Comparison of ENCODE assay signal across 8 cellular contexts in the genomic region with DNA sequence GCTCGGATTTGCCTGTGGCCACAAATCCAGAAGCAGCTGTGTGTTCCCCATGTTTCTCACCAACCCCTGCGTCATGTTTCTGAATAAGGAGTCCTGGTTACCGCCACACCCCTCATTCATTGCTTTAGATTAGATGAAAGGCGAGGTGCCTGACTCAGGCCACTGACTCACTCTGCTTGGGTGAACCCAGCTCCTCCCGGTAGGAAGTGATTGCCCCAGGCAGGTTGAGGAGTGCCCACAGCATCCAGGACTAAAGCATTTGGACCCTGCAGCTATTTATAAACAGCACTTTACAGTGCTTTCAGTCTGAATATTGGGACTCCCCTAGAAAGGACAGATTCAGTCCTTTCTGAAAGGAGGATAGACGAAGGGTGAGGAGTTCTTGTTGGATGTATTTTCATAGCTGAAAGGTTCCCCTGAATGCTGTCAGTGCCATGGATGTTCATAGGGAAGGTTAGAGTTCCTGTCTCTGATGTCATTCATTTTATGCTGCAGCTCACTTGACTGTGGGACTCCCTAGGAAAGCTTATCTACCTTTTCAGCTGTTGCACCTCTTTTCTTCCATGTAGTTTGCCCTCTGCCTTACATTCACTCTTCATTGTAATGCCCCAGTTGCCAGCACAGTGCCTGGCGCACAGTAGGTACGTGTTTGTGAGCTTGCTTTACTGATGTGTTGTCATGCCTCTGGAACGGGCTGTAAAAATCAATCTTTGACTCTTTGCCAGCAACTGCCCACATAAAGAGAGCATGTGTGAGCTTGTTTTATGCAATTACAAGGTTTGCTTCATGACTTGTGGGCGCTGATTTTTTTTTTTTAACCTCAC. TPM values are rescaled to one million over a fixed set of nuclear protein-coding genes. Genes with fewer than 3 reads are reported as not detected.
A peak's percentile ranks its signal among the peaks of the same experiment; 100 is the strongest.
DNase-seq lines count a peak whose midpoint lies in the region; ATAC-seq and TF ChIP-seq lines count a peak whose summit lies in the region.

No MANE protein-coding gene starts in this region.

- POLR2A ChIA-PET in CD4-positive, alpha-beta memory T cell (lab: Charles Lee; ENCODE audit: partially characterized antibody) = interaction anchor here (4.0 to 14.1 kb wide), 3 partner anchors 11 to 20 kb away, joined by 23 to 169 read pairs (median 66); a partner anchor contains a TSS

- H3K4me1 ChIP-seq in CD4-positive, alpha-beta memory T cell (ENCODE audit: insufficient read depth, low read length) = peaks cover 84% of the 10 kb centered on the region
- no peaks in the 10 kb centered on the region for H3K4me1 ChIP-seq in BE2C

- no peak for TF ChIP-seq CTCF in BE2C (IDR thresholded peaks at IDR 0.05; ENCODE audit: low read depth, low read length)

- H3K27ac ChIP-seq in CD4-positive, alpha-beta memory T cell (ENCODE audit: low read depth, low read length) = no peak overlapping the region

- peaks cover 21 to 75% (median 53%) of the 10 kb centered on the region in 4 donors for H3K4me1 Mint-ChIP-seq in CD4-positive, alpha-beta memory T cell
- peaks cover 26% of the 10 kb centered on the region for H3K4me1 Mint-ChIP-seq in activated T-helper 1 cell treated with anti-CD3 and anti-CD28 coated beads, Interleukin-12 subunit alpha, Interleukin-12 subunit beta, Interleukin-2, Interleukin-4 antibody, amounts not matched to agents 30 ng/mL and 10 ng/mL and 1 ng/mL, durations not matched to agents 14 hours and 24 hours and 36 hours (ENCODE audit: low read depth)
- H3K4me1 Mint-ChIP-seq in stimulated activated effector memory CD8-positive, alpha-beta T cell treated with anti-CD3 and anti-CD28 coated beads, Interleukin-12 subunit alpha, Interleukin-12 subunit beta, amount 100 ng/mL, for 72 hours = peaks cover 19% of the 10 kb centered on the region

- CTCF ChIA-PET in CD4-positive, alpha-beta memory T cell (lab: Charles Lee; ENCODE audit: partially characterized antibody) = interaction anchor here (0.7 to 33.3 kb wide), 8 partner anchors 8 to 631 kb away, joined by 3 to 1033 read pairs (median 5); a partner anchor contains a TSS

- H3K9me3 Mint-ChIP-seq in CD4-positive, alpha-beta memory T cell = no peaks in the 10 kb centered on the region
- H3K9me3 Mint-ChIP-seq in activated T-helper 1 cell treated with anti-CD3 and anti-CD28 coated beads, Interleukin-12 subunit alpha, Interleukin-12 subunit beta, Interleukin-2, Interleukin-4 antibody, amounts not matched to agents 30 ng/mL and 10 ng/mL and 1 ng/mL, durations not matched to agents 14 hours and 24 hours and 36 hours = no peaks in the 10 kb centered on the region
- H3K9me3 Mint-ChIP-seq in stimulated activated effector memory CD8-positive, alpha-beta T cell treated with anti-CD3 and anti-CD28 coated beads, Interleukin-12 subunit alpha, Interleukin-12 subunit beta, amount 100 ng/mL, for 72 hours = no peaks in the 10 kb centered on the region

- peak overlapping the region in 1 of 2 donors; percentile 39 for H3K4me3 ChIP-seq in CD4-positive, alpha-beta memory T cell (ENCODE audit: low read length in 2 of 2)
- H3K4me3 ChIP-seq in BE2C (ENCODE audit: low read depth, low read length) = no peak overlapping the region

- H3K9me3 ChIP-seq in CD4-positive, alpha-beta memory T cell (ENCODE audit: control insufficient read depth in 1 of 2, low read length in 2 of 2) = no peaks in the 10 kb centered on the region
- no peaks in the 10 kb centered on the region for H3K9me3 ChIP-seq in BE2C

- intact Hi-C loops in CD4-positive, alpha-beta memory T cell (cut with micrococcal nuclease) = loop anchor here (1.0 kb wide), 1 partner anchor 8 kb away; no protein-coding TSS in a partner anchor
- intact Hi-C loops in activated T-helper 1 cell treated with anti-CD3 and anti-CD28 coated beads, Interleukin-12 subunit alpha, Interleukin-12 subunit beta, Interleukin-2, Interleukin-4 antibody, amounts not matched to agents 30 ng/mL and 10 ng/mL and 1 ng/mL, durations not matched to agents 14 hours and 24 hours and 36 hours (cut with micrococcal nuclease) = loop anchor here (1.0 kb wide), 1 partner anchor 15 kb away; a partner anchor contains a TSS

- H3K27me3 ChIP-seq in CD4-positive, alpha-beta memory T cell (ENCODE audit: insufficient read depth, low read length) = no peaks in the 10 kb centered on the region
- H3K27me3 ChIP-seq in BE2C = no peaks in the 10 kb centered on the region

- ATAC-seq in stimulated activated effector memory CD8-positive, alpha-beta T cell treated with anti-CD3 and anti-CD28 coated beads, Interleukin-12 subunit alpha, Interleukin-12 subunit beta, amount 100 ng/mL, for 72 hours = peak; percentile 71

- H3K27me3 Mint-ChIP-seq in CD4-positive, alpha-beta memory T cell = no peaks in the 10 kb centered on the region
- peaks cover 6% of the 10 kb centered on the region for H3K27me3 Mint-ChIP-seq in activated T-helper 1 cell treated with anti-CD3 and anti-CD28 coated beads, Interleukin-12 subunit alpha, Interleukin-12 subunit beta, Interleukin-2, Interleukin-4 antibody, amounts not matched to agents 30 ng/mL and 10 ng/mL and 1 ng/mL, durations not matched to agents 14 hours and 24 hours and 36 hours (ENCODE audit: insufficient read depth)

- peak overlapping the region; percentile 78 to 95 (median 84) for H3K4me3 Mint-ChIP-seq in CD4-positive, alpha-beta memory T cell
- peak overlapping the region; percentile 63 for H3K4me3 Mint-ChIP-seq in activated T-helper 1 cell treated with anti-CD3 and anti-CD28 coated beads, Interleukin-12 subunit alpha, Interleukin-12 subunit beta, Interleukin-2, Interleukin-4 antibody, amounts not matched to agents 30 ng/mL and 10 ng/mL and 1 ng/mL, durations not matched to agents 14 hours and 24 hours and 36 hours
- peak overlapping the region; percentile 9 for H3K4me3 Mint-ChIP-seq in stimulated activated effector memory CD8-positive, alpha-beta T cell treated with anti-CD3 and anti-CD28 coated beads, Interleukin-12 subunit alpha, Interleukin-12 subunit beta, amount 100 ng/mL, for 72 hours

- peak in 1 of 5 donors; percentile 81 for DNase-seq in CD4-positive, alpha-beta memory T cell
- peak; percentile 39 for DNase-seq in MV-4-11 (lab: John Stamatoyannopoulos, UW)
- DNase-seq in activated T-helper 1 cell treated with anti-CD3 and anti-CD28 coated beads, Interleukin-12 subunit alpha, Interleukin-12 subunit beta, Interleukin-2, Interleukin-4 antibody, amounts not matched to agents 30 ng/mL and 10 ng/mL and 1 ng/mL, durations not matched to agents 14 hours and 24 hours and 36 hours (ENCODE audit: low spot score) = no peak
- DNase-seq in iPS-NIHi11 (ENCODE audit: low spot score) = peak; percentile 53
- DNase-seq in stimulated activated effector memory CD8-positive, alpha-beta T cell treated with anti-CD3 and anti-CD28 coated beads, Interleukin-12 subunit alpha, Interleukin-12 subunit beta, amount 100 ng/mL, for 72 hours (ENCODE audit: low spot score in 2 of 2) = no peak
- no peak for DNase-seq in BE2C
- DNase-seq in NCI-H1092 (lab: John Stamatoyannopoulos, UW) = no peak
- no peak for DNase-seq in NCI-H1092 treated with DMSO at 0.1 percent for 48 hours (lab: John Stamatoyannopoulos, UW)

- peak overlapping the region; percentile 75 to 89 (median 89) for H3K27ac Mint-ChIP-seq in CD4-positive, alpha-beta memory T cell
- peak overlapping the region; percentile 25 for H3K27ac Mint-ChIP-seq in activated T-helper 1 cell treated with anti-CD3 and anti-CD28 coated beads, Interleukin-12 subunit alpha, Interleukin-12 subunit beta, Interleukin-2, Interleukin-4 antibody, amounts not matched to agents 30 ng/mL and 10 ng/mL and 1 ng/mL, durations not matched to agents 14 hours and 24 hours and 36 hours
- H3K27ac Mint-ChIP-seq in stimulated activated effector memory CD8-positive, alpha-beta T cell treated with anti-CD3 and anti-CD28 coated beads, Interleukin-12 subunit alpha, Interleukin-12 subunit beta, amount 100 ng/mL, for 72 hours = no peak overlapping the region

- no peaks in the 10 kb centered on the region for H3K36me3 ChIP-seq in CD4-positive, alpha-beta memory T cell (ENCODE audit: insufficient read depth, low read length)
- no peaks in the 10 kb centered on the region for H3K36me3 ChIP-seq in BE2C

- peaks cover 3 to 4% of the 10 kb centered on the region in 2 donors for H3K36me3 Mint-ChIP-seq in CD4-positive, alpha-beta memory T cell
- peaks cover 5% of the 10 kb centered on the region for H3K36me3 Mint-ChIP-seq in activated T-helper 1 cell treated with anti-CD3 and anti-CD28 coated beads, Interleukin-12 subunit alpha, Interleukin-12 subunit beta, Interleukin-2, Interleukin-4 antibody, amounts not matched to agents 30 ng/mL and 10 ng/mL and 1 ng/mL, durations not matched to agents 14 hours and 24 hours and 36 hours (ENCODE audit: low read depth)
- no peaks in the 10 kb centered on the region for H3K36me3 Mint-ChIP-seq in stimulated activated effector memory CD8-positive, alpha-beta T cell treated with anti-CD3 and anti-CD28 coated beads, Interleukin-12 subunit alpha, Interleukin-12 subunit beta, amount 100 ng/mL, for 72 hours

RNA-seq across cellular contexts. Expression of a gene that starts 14.9 kb away (rescaled TPM):
- total RNA-seq in CD4-positive, alpha-beta memory T cell = 10 to 100 TPM; 69.1 to 73.6 TPM
- 10 to 100 TPM; 58.3 to 64.0 TPM for polyA plus RNA-seq in CD4-positive, alpha-beta memory T cell
- 1.9 TPM in 2 replicates for total RNA-seq in activated T-helper 1 cell treated with anti-CD3 and anti-CD28 coated beads, Interleukin-12 subunit alpha, Interleukin-12 subunit beta, Interleukin-2, Interleukin-4 antibody, amounts not matched to agents 30 ng/mL and 10 ng/mL and 1 ng/mL, durations not matched to agents 14 hours and 24 hours and 36 hours
- polyA plus RNA-seq in BE2C (2012; ENCODE audit: insufficient read depth, insufficient read length, low read depth) = 1.5 TPM

Comparison
In these comparisons a context has a peak if more than half of its experiments do, and no peak if none do; other contexts are left out.
1. DNase-seq: peak in MV-4-11 (single experiment) and iPS-NIHi11 (single experiment); none in activated T-helper 1 cell treated with anti-CD3 and anti-CD28 coated beads, Interleukin-12 subunit alpha, Interleukin-12 subunit beta, Interleukin-2, Interleukin-4 antibody, amounts not matched to agents 30 ng/mL and 10 ng/mL and 1 ng/mL, durations not matched to agents 14 hours and 24 hours and 36 hours (single experiment), stimulated activated effector memory CD8-positive, alpha-beta T cell treated with anti-CD3 and anti-CD28 coated beads, Interleukin-12 subunit alpha, Interleukin-12 subunit beta, amount 100 ng/mL, for 72 hours (0 of 2), BE2C (single experiment), NCI-H1092 (single experiment) and NCI-H1092 treated with DMSO at 0.1 percent for 48 hours (single experiment).
2. H3K4me3 Mint-ChIP-seq: peak in every context shown above with its lines; median percentile 84 in CD4-positive, alpha-beta memory T cell; 63 in activated T-helper 1 cell treated with anti-CD3 and anti-CD28 coated beads, Interleukin-12 subunit alpha, Interleukin-12 subunit beta, Interleukin-2, Interleukin-4 antibody, amounts not matched to agents 30 ng/mL and 10 ng/mL and 1 ng/mL, durations not matched to agents 14 hours and 24 hours and 36 hours; 9 in stimulated activated effector memory CD8-positive, alpha-beta T cell treated with anti-CD3 and anti-CD28 coated beads, Interleukin-12 subunit alpha, Interleukin-12 subunit beta, amount 100 ng/mL, for 72 hours.
3. RNA of a gene that starts 14.9 kb away (total RNA-seq): 69.1 to 73.6 TPM in CD4-positive, alpha-beta memory T cell; 1.9 TPM in activated T-helper 1 cell treated with anti-CD3 and anti-CD28 coated beads, Interleukin-12 subunit alpha, Interleukin-12 subunit beta, Interleukin-2, Interleukin-4 antibody, amounts not matched to agents 30 ng/mL and 10 ng/mL and 1 ng/mL, durations not matched to agents 14 hours and 24 hours and 36 hours; every median in the first group is over 10 times any median in the second.